In the genomic region with DNA sequence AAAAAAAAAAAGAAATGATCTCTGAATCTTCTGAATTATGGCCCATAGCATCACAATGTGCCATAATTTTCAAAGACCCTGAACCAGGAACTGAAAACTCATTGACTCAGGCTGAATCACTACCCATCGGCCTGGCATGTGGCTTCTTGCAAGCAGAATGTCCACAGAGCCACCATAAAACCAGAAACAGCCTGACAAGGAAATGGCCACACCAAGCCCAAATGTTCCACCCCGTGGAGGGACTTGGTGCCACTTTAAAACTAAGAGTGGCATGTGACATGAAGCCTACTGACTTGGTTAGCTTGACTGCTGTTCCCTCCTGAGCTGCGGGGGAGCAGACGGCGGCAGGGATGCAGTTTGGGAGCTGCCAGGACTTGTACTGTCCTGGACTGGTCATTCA, we compare ENCODE assay signal across 13 cellular contexts.
DNase-seq lines count a peak whose midpoint lies in the region; ATAC-seq and TF ChIP-seq lines count a peak whose summit lies in the region.
"Had no signal": no experiment of that assay in that cellular context is flagged by ENCODE, and none has a peak within 500 bp of the region (broad histone marks: within the 10 kb centered on the region; RNA-seq: fewer than 3 reads in every experiment).

No MANE protein-coding gene starts in this region.

- intact Hi-C loops in Calu3 (cut with micrococcal nuclease; ENCODE audit: unreplicated experiment): no loop called here

- H3K4me3 Mint-ChIP-seq in glutamatergic neuron (ENCODE audit: unreplicated experiment): no peak overlapping the region
- H3K4me3 Mint-ChIP-seq in Calu3 (ENCODE audit: low read depth, unreplicated experiment): no peak overlapping the region
- H3K4me3 Mint-ChIP-seq: neural crest cell had no signal

- H3K4me1 Mint-ChIP-seq in glutamatergic neuron (ENCODE audit: low read depth, unreplicated experiment): peaks cover 74% of the 10 kb centered on the region
- peaks cover 64% of the 10 kb centered on the region for H3K4me1 Mint-ChIP-seq in Calu3 (ENCODE audit: low read depth, unreplicated experiment)

- H3K27ac Mint-ChIP-seq in glutamatergic neuron (ENCODE audit: unreplicated experiment): peak overlapping the region; percentile 88
- H3K27ac Mint-ChIP-seq in Calu3 (ENCODE audit: unreplicated experiment): no peak overlapping the region

- H3K9ac ChIP-seq in stomach smooth muscle (ENCODE audit: low read length in 2 of 2): no peak overlapping the region

- POLR2A ChIA-PET in GM10248 (lab: Yijun Ruan, JAX): no interaction called here

- H3K4me3 ChIP-seq in RWPE2 (ENCODE audit: severe bottlenecking) (no peak overlapping the region), stomach smooth muscle (ENCODE audit: low read length in 2 of 2) (no peak overlapping the region)

- H3K27me3 ChIP-seq in RWPE2 (ENCODE audit: insufficient read depth, poor library complexity, severe bottlenecking) (no peaks in the 10 kb centered on the region), stomach smooth muscle (ENCODE audit: control insufficient read depth in 1 of 2, insufficient read depth in 2 of 2, low read length in 2 of 2) (no peaks in the 10 kb centered on the region)

- H3K36me3 ChIP-seq in RWPE2 (ENCODE audit: low read depth): peaks cover 57% of the 10 kb centered on the region
- H3K36me3 ChIP-seq in stomach smooth muscle (ENCODE audit: control insufficient read depth in 2 of 2, insufficient read depth in 2 of 2, low read length in 2 of 2): peaks cover 2 to 6% of the 10 kb centered on the region in 2 donors

- no peak for ATAC-seq in RWPE2 (ENCODE audit: low read depth)
- no peak for ATAC-seq in HG02852 (IDR thresholded peaks at IDR 0.05; ENCODE audit: unreplicated experiment)

- peak; percentile 18 for DNase-seq in activated T-cell treated with anti-CD3 and anti-CD28 coated beads, Interleukin-2, amount 50 U/mL, for 1 hour
- DNase-seq in activated T-cell treated with anti-CD3 and anti-CD28 coated beads for 4 hours (no peak), RWPE2 (ENCODE audit: low spot score) (no peak), glutamatergic neuron (no peak), Calu3 (no peak), GM10248 (ENCODE audit: extremely low spot score) (no peak)
- DNase-seq: cortex of kidney; NCI-H146; stimulated activated CD4-positive, alpha-beta T cell treated with anti-CD3 and anti-CD28 coated beads, Interleukin-1b, Interleukin-23, amount 100 ng/mL, for 48 hours; substantia nigra had no signal

- H3K9me3 Mint-ChIP-seq in glutamatergic neuron (ENCODE audit: unreplicated experiment) (peaks cover 11% of the 10 kb centered on the region), Calu3 (ENCODE audit: low read depth, unreplicated experiment) (no peaks in the 10 kb centered on the region)
- H3K9me3 Mint-ChIP-seq: neural crest cell had no signal

- H3K27ac ChIP-seq in RWPE2 (ENCODE audit: poor library complexity, severe bottlenecking) (peak overlapping the region; percentile 40), stomach smooth muscle (ENCODE audit: low read length) (peak overlapping the region; percentile 31)

- H3K27me3 Mint-ChIP-seq in glutamatergic neuron (ENCODE audit: unreplicated experiment): peaks cover 12% of the 10 kb centered on the region
- H3K27me3 Mint-ChIP-seq in Calu3 (ENCODE audit: unreplicated experiment): no peaks in the 10 kb centered on the region

- H3K9me3 ChIP-seq in RWPE2 (ENCODE audit: severe bottlenecking) (no peaks in the 10 kb centered on the region), stomach smooth muscle (ENCODE audit: control insufficient read depth in 2 of 2, low read length in 2 of 2) (no peaks in the 10 kb centered on the region)

- no peak for TF ChIP-seq CTCF in RWPE2 (IDR thresholded peaks at IDR 0.05; ENCODE audit: poor library complexity, severe bottlenecking)
- no peak for TF ChIP-seq CTCF in glutamatergic neuron (IDR thresholded peaks at IDR 0.05; ENCODE audit: partially characterized antibody, unreplicated experiment)
- no peak for TF ChIP-seq CTCF in Calu3 (IDR thresholded peaks at IDR 0.05; ENCODE audit: unreplicated experiment)
- TF ChIP-seq CTCF in GM10248 (IDR thresholded peaks at IDR 0.05; ENCODE audit: control extremely low read depth, extremely low read depth, low read depth, missing control alignments): no peak

- CTCF ChIA-PET in Calu3 (lab: Charles Lee): interaction anchor here (0.7 to 1.2 kb wide), 2 partner anchors 18 to 57 kb away, joined by 3 to 7 read pairs; no protein-coding TSS in a partner anchor
- CTCF ChIA-PET in GM10248 (lab: Yijun Ruan, JAX): interaction anchor here (1.4 to 14.7 kb wide), 3 partner anchors 15 to 54 kb away, joined by 3 to 113 read pairs (median 6); no protein-coding TSS in a partner anchor

- H3K36me3 Mint-ChIP-seq in glutamatergic neuron (ENCODE audit: unreplicated experiment): peaks cover 4% of the 10 kb centered on the region
- peaks cover 64% of the 10 kb centered on the region for H3K36me3 Mint-ChIP-seq in Calu3 (ENCODE audit: insufficient read depth, unreplicated experiment)

- no TSS peak for BruUV-seq in Calu3 (replicated peaks; lab: Mats Ljungman, UMichigan)

- peaks cover 60% of the 10 kb centered on the region for H3K4me1 ChIP-seq in RWPE2 (ENCODE audit: insufficient read depth, poor library complexity, severe bottlenecking)
- peaks cover 47% of the 10 kb centered on the region for H3K4me1 ChIP-seq in stomach smooth muscle (ENCODE audit: control insufficient read depth, insufficient read depth, low read length)
